Comparison of ENCODE assay signal across 1 cellular context in genomic region chr11:2260491-2261364, GRCh38.
TF ChIP-seq lines count a peak whose summit lies in the region.

No MANE protein-coding gene starts in this region.

TF ChIP-seq in K562, 482 proteins besides CTCF, POLR2A, EP300 and RAD21 (continued from another document):
- no peak for TF ChIP-seq GTF2B (IDR thresholded peaks at IDR 0.05; ENCODE audit: extremely low read depth, insufficient read length)
- TF ChIP-seq MLLT1 (IDR thresholded peaks at IDR 0.05), result no peak
- TF ChIP-seq PHF21A (IDR thresholded peaks at IDR 0.05; ENCODE audit: borderline replicate concordance, low read depth), result no peak
- no peak for TF ChIP-seq PRMT5 (CRISPR knock-in tag; IDR thresholded peaks at IDR 0.05)
